8 cellular contexts compared by ENCODE assay signal in genomic region chr7:76397409-76398183, GRCh38. TPM values are rescaled to one million over a fixed set of nuclear protein-coding genes. Genes with fewer than 3 reads are reported as not detected.
DNase-seq lines count a peak whose midpoint lies in the region; TF ChIP-seq lines count a peak whose summit lies in the region.

No MANE protein-coding gene starts in this region.

- H3K4me2 ChIP-seq in mesendoderm (ENCODE audit: low read length), result peak overlapping the region; percentile 48

- H2BK5ac ChIP-seq in mesendoderm (ENCODE audit: low read length), result no peak overlapping the region

- peak; percentile 14 for DNase-seq in NCI-H2107 treated with DMSO at 0.1 percent for 48 hours (lab: John Stamatoyannopoulos, UW; ENCODE audit: unreplicated experiment)
- no peak for DNase-seq in NCI-H2107 (lab: John Stamatoyannopoulos, UW)
- peak; percentile 86 for DNase-seq in NCI-H2227 (lab: John Stamatoyannopoulos, UW; ENCODE audit: unreplicated experiment)
- peak; percentile 86 to 90 for DNase-seq in activated CD4-positive, alpha-beta T cell treated with anti-CD3 and anti-CD28 coated beads, Interleukin-2, amount 50 U/mL, for 48 hours
- DNase-seq in mesendoderm, result peak; percentile 68
- DNase-seq in stimulated activated CD8-positive, alpha-beta memory T cell treated with anti-CD3 and anti-CD28 coated beads, Interleukin-2, amount 100 ng/mL, for 48 hours (ENCODE audit: low read depth in 2 of 2), result peak; percentile 82 to 87
- DNase-seq in WERI-Rb-1, result no peak

- no peak overlapping the region for H3K23ac ChIP-seq in mesendoderm (ENCODE audit: low read length)

- H3K36me3 ChIP-seq in duodenal mucosa (ENCODE audit: control insufficient read depth in 1 of 2, insufficient read depth in 2 of 2, low read length in 2 of 2), result no peaks in the 10 kb centered on the region
- no peaks in the 10 kb centered on the region for H3K36me3 ChIP-seq in mesendoderm (ENCODE audit: control insufficient read depth, insufficient read depth, low read length)
- no peaks in the 10 kb centered on the region for H3K36me3 ChIP-seq in WERI-Rb-1

- H3K27ac ChIP-seq in duodenal mucosa (ENCODE audit: low read depth, low read length) (no peak overlapping the region), mesendoderm (ENCODE audit: low read depth, low read length) (no peak overlapping the region), WERI-Rb-1 (no peak overlapping the region)

- no peak overlapping the region for H4K5ac ChIP-seq in mesendoderm (ENCODE audit: low read length)

- no peak overlapping the region for H2AK5ac ChIP-seq in mesendoderm (ENCODE audit: low read length)

- no peaks in the 10 kb centered on the region for H3K79me2 ChIP-seq in mesendoderm (ENCODE audit: control insufficient read depth, insufficient read depth, low read length)

- H3K79me1 ChIP-seq in mesendoderm (ENCODE audit: low read length), result no peaks in the 10 kb centered on the region

- no CpG with 5 or more reads among the region's 45 CpGs for WGBS in mesendoderm (ENCODE audit: extremely low coverage, insufficient coverage, low lambda C conversion rate)

- H2BK15ac ChIP-seq in mesendoderm (replicated peaks; ENCODE audit: low read depth), result no peak overlapping the region

- no peaks in the 10 kb centered on the region for H3K9me3 ChIP-seq in duodenal mucosa (ENCODE audit: control insufficient read depth in 1 of 2, low read length in 2 of 2)
- no peaks in the 10 kb centered on the region for H3K9me3 ChIP-seq in WERI-Rb-1 (ENCODE audit: severe bottlenecking)

- H3K18ac ChIP-seq in mesendoderm (ENCODE audit: low read length), result no peak overlapping the region

- no peak overlapping the region for H4K8ac ChIP-seq in mesendoderm (ENCODE audit: low read depth, low read length)

- H3K27me3 ChIP-seq in duodenal mucosa (ENCODE audit: control insufficient read depth in 1 of 2, insufficient read depth in 2 of 2, low read length in 2 of 2) (no peaks in the 10 kb centered on the region), mesendoderm (ENCODE audit: insufficient read depth, low read length, poor library complexity) (no peaks in the 10 kb centered on the region), WERI-Rb-1 (ENCODE audit: insufficient read depth, low read depth, severe bottlenecking) (no peaks in the 10 kb centered on the region)

- H3K4me1 ChIP-seq in duodenal mucosa (ENCODE audit: control insufficient read depth in 1 of 2, insufficient read depth in 2 of 2, low read length in 2 of 2) (peaks cover 17 to 19% of the 10 kb centered on the region in 2 donors), mesendoderm (ENCODE audit: control insufficient read depth, low read depth, low read length) (peaks cover 3% of the 10 kb centered on the region)

- H3K9ac ChIP-seq in duodenal mucosa (ENCODE audit: low read depth in 1 of 2, low read length in 2 of 2) (peak overlapping the region; percentile 68 to 79), mesendoderm (ENCODE audit: low read length) (peak overlapping the region; percentile 48)

- no peak for TF ChIP-seq CTCF in WERI-Rb-1 (IDR thresholded peaks at IDR 0.05; ENCODE audit: low read depth, low read length)

- H3K4me3 ChIP-seq in duodenal mucosa (ENCODE audit: low read depth in 1 of 2, low read length in 2 of 2) (peak overlapping the region; percentile 70 to 83), mesendoderm (ENCODE audit: low read length) (no peak overlapping the region), WERI-Rb-1 (ENCODE audit: low read depth, low read length) (no peak overlapping the region)

- H3K56ac ChIP-seq in mesendoderm (ENCODE audit: low read length), result peak overlapping the region; percentile 85

- H2BK120ac ChIP-seq in mesendoderm (ENCODE audit: low read depth, low read length), result no peak overlapping the region

- H3K4ac ChIP-seq in mesendoderm (ENCODE audit: low read depth, low read length), result no peak overlapping the region

RNA-seq across cellular contexts. Expression of gene SSC4D, which starts 11.9 kb away (rescaled TPM):
- 4.3 TPM for polyA plus RNA-seq in mesendoderm (2013, experiment 1 of 2)
- 4.4 TPM for polyA plus RNA-seq in mesendoderm (2013, experiment 2 of 2)

RNA-seq across cellular contexts. Expression of gene ZP3, which starts 27.2 kb away (rescaled TPM):
- 4.2 TPM for polyA plus RNA-seq in mesendoderm (2013, experiment 1 of 2)
- 4.2 TPM for polyA plus RNA-seq in mesendoderm (2013, experiment 2 of 2)

RNA-seq across cellular contexts. Expression of gene YWHAG, which starts 38.8 kb away (rescaled TPM):
- polyA plus RNA-seq in mesendoderm (2013, experiment 1 of 2), result 160 TPM
- 158 TPM for polyA plus RNA-seq in mesendoderm (2013, experiment 2 of 2)

Comparison
In these comparisons a context has a peak if more than half of its experiments do, and no peak if none do; other contexts are left out.
1. DNase-seq: peak in NCI-H2107 treated with DMSO at 0.1 percent for 48 hours (single experiment), NCI-H2227 (single experiment), activated CD4-positive, alpha-beta T cell treated with anti-CD3 and anti-CD28 coated beads, Interleukin-2, amount 50 U/mL, for 48 hours (2 of 2), mesendoderm (single experiment) and stimulated activated CD8-positive, alpha-beta memory T cell treated with anti-CD3 and anti-CD28 coated beads, Interleukin-2, amount 100 ng/mL, for 48 hours (2 of 2); none in NCI-H2107 (single experiment) and WERI-Rb-1 (single experiment).
2. H3K4me3 ChIP-seq: peak in duodenal mucosa (2 of 2); none in mesendoderm (single experiment) and WERI-Rb-1 (single experiment).